Comparison of ENCODE assay signal across 11 cellular contexts in genomic region chr4:73922766-73923630, GRCh38. TPM values are rescaled to one million over a fixed set of nuclear protein-coding genes. Genes with fewer than 3 reads are reported as not detected.
DNase-seq lines count a peak whose midpoint lies in the region; ATAC-seq, FAIRE-seq and TF ChIP-seq lines count a peak whose summit lies in the region.
"Had no signal": no experiment of that assay in that cellular context is flagged by ENCODE, and none has a peak within 500 bp of the region (broad histone marks: within the 10 kb centered on the region; RNA-seq: fewer than 3 reads in every experiment).

No MANE protein-coding gene starts in this region.

- H3K27me3 ChIP-seq in GM12878 (replicated peaks in 1 of 2; ENCODE audit: control insufficient read depth in 2 of 2, insufficient read depth in 2 of 2, low read length in 1 of 2) (no peaks in the 10 kb centered on the region), mesenchymal stem cell (ENCODE audit: control insufficient read depth in 1 of 2, insufficient read depth in 1 of 2, low read length in 2 of 2) (no peaks in the 10 kb centered on the region)

- H3K36me3 Mint-ChIP-seq in progenitor cell of endocrine pancreas (ENCODE audit: insufficient read depth), result no peaks in the 10 kb centered on the region
- H3K36me3 Mint-ChIP-seq in activated CD4-positive, alpha-beta T cell treated with anti-CD3 and anti-CD28 coated beads for 36 hours (ENCODE audit: low read depth), result no peaks in the 10 kb centered on the region

- no peak overlapping the region for H3K23ac ChIP-seq in mesenchymal stem cell (ENCODE audit: low read length in 2 of 2)

- no peak overlapping the region for H3K4ac ChIP-seq in mesenchymal stem cell (ENCODE audit: low read depth in 1 of 2, low read length in 2 of 2)

- DNase-seq in D721Med (ENCODE audit: insufficient read length, low spot score), result no peak
- DNase-seq in Kasumi-1 (lab: John Stamatoyannopoulos, UW), result peak; percentile 35 to 59
- no peak for DNase-seq in GM12878 (ENCODE audit: low read depth, low spot score)
- peak; percentile 54 for DNase-seq in mesenchymal stem cell
- no peak for DNase-seq in 8988T
- DNase-seq in progenitor cell of endocrine pancreas (ENCODE audit: low spot score, unreplicated experiment), result no peak
- DNase-seq in activated CD4-positive, alpha-beta T cell treated with anti-CD3 and anti-CD28 coated beads for 36 hours, result no peak
- DNase-seq: activated T-cell treated with anti-CD3 and anti-CD28 coated beads, Interleukin-2, amount 50 U/mL, for 48 hours; SHP77 had no signal

- H3K27ac ChIP-seq in GM12878 (ENCODE audit: control insufficient read depth, insufficient read depth) (no peak overlapping the region), mesenchymal stem cell (ENCODE audit: low read length, poor library complexity, severe bottlenecking) (peak overlapping the region; percentile 43)

- no peak overlapping the region for H2AFZ ChIP-seq in GM12878 (ENCODE audit: control insufficient read depth, low read depth, low read length)
- no peak overlapping the region for H2AFZ ChIP-seq in mesenchymal stem cell (ENCODE audit: low read depth, low read length)

- BruUV-seq in GM12878 (replicated peaks; lab: Mats Ljungman, UMichigan), result no TSS peak

- RAD21 ChIA-PET in GM12878 (lab: Charles Lee; ENCODE audit: unreplicated experiment), result no interaction called here

- H3K79me2 ChIP-seq in GM12878 (ENCODE audit: control insufficient read depth, insufficient read depth, low read length), result no peaks in the 10 kb centered on the region

- intact Hi-C loops in GM12878 (cut with micrococcal nuclease; ENCODE audit: unreplicated experiment), result loop anchor here (1.0 kb wide), 1 partner anchor 257 kb away; no protein-coding TSS in a partner anchor
- intact Hi-C loops in activated CD4-positive, alpha-beta T cell treated with anti-CD3 and anti-CD28 coated beads for 36 hours (cut with DNase I, micrococcal nuclease), result no loop called here

- H3K4me3 ChIP-seq in GM12878, result no peak overlapping the region
- H3K4me3 ChIP-seq in mesenchymal stem cell (ENCODE audit: insufficient read depth in 1 of 2, low read depth in 1 of 2, low read length in 2 of 2), result no peak overlapping the region

- no peaks in the 10 kb centered on the region for H3K36me3 ChIP-seq in GM12878 (ENCODE audit: control insufficient read depth in 2 of 2, insufficient read depth in 2 of 2, low read length in 1 of 2)
- H3K36me3 ChIP-seq in mesenchymal stem cell (ENCODE audit: control insufficient read depth in 1 of 2, insufficient read depth in 2 of 2, low read depth in 1 of 2, low read length in 2 of 2), result no peaks in the 10 kb centered on the region

- no peak overlapping the region for H2BK120ac ChIP-seq in mesenchymal stem cell (ENCODE audit: low read depth, low read length)

- CTCF ChIA-PET in GM12878 (lab: Yijun Ruan, JAX), result interaction anchor here (1.0 to 1.2 kb wide), 2 partner anchors 192 to 193 kb away, joined by 3 to 5 read pairs; no protein-coding TSS in a partner anchor
- CTCF ChIA-PET in activated CD4-positive, alpha-beta T cell treated with anti-CD3 and anti-CD28 coated beads for 36 hours (lab: Charles Lee), result interaction anchor here (0.8 kb wide), 1 partner anchor 9 kb away, joined by 5 read pairs; no protein-coding TSS in a partner anchor

- H2BK15ac ChIP-seq in mesenchymal stem cell (ENCODE audit: low read depth, poor library complexity, severe bottlenecking), result no peak overlapping the region

- H3K9me3 ChIP-seq in GM12878 (replicated peaks; ENCODE audit: control insufficient read depth, insufficient read depth, low read length) (no peaks in the 10 kb centered on the region), mesenchymal stem cell (ENCODE audit: control insufficient read depth, low read length) (peaks cover 6% of the 10 kb centered on the region)

- no peaks in the 10 kb centered on the region for H3K9me3 Mint-ChIP-seq in progenitor cell of endocrine pancreas (ENCODE audit: low read depth)
- no peaks in the 10 kb centered on the region for H3K9me3 Mint-ChIP-seq in activated CD4-positive, alpha-beta T cell treated with anti-CD3 and anti-CD28 coated beads for 36 hours (ENCODE audit: low read depth)

- POLR2A ChIA-PET in GM12878 (lab: Charles Lee), result no interaction called here
- POLR2A ChIA-PET in activated CD4-positive, alpha-beta T cell treated with anti-CD3 and anti-CD28 coated beads for 36 hours (lab: Charles Lee), result no interaction called here

- 0% methylated on average over 1 of the region's 1 CpG for WGBS in GM12878 (ENCODE audit: insufficient coverage, insufficient replicate concordance, low lambda C conversion rate, missing lambda C conversion rate)
- WGBS in mesenchymal stem cell, result no CpG with 5 or more reads among the region's 1 CpG

- peak; percentile 38 for TF ChIP-seq RAD21 in GM12878 (IDR thresholded peaks at IDR 0.05; ENCODE audit: insufficient read depth, low read depth, low read length)

- no peak overlapping the region for H3K9ac ChIP-seq in GM12878 (ENCODE audit: control insufficient read depth, insufficient read depth, low read length)
- H3K9ac ChIP-seq in mesenchymal stem cell (ENCODE audit: low read length), result peak overlapping the region; percentile 3

- ATAC-seq in GM12878 (no peak), GM19324 (IDR thresholded peaks at IDR 0.05; ENCODE audit: low FRiP score, unreplicated experiment) (no peak)
- no peak for ATAC-seq in activated CD4-positive, alpha-beta T cell treated with anti-CD3 and anti-CD28 coated beads for 36 hours
- ATAC-seq: sciatic nerve had no signal

- TF ChIP-seq CTCF in D721Med (IDR thresholded peaks at IDR 0.05; ENCODE audit: insufficient read depth, missing control alignments), result peak; percentile 43
- no peak; a peak in 1 of 6 replicates for TF ChIP-seq CTCF in GM12878 (IDR thresholded peaks at IDR 0.05 in 2 of 3, conservative IDR thresholded peaks at IDR 0.05 in 1 of 3; ENCODE audit: control insufficient read depth in 2 of 3, extremely low read depth in 1 of 3, insufficient read depth in 1 of 3, low read depth in 3 of 3, low read length in 3 of 3)
- no peak for TF ChIP-seq CTCF in progenitor cell of endocrine pancreas (IDR thresholded peaks at IDR 0.05; ENCODE audit: unreplicated experiment)

- H3K18ac ChIP-seq in mesenchymal stem cell (ENCODE audit: low read depth in 1 of 2, low read length in 2 of 2), result no peak overlapping the region

- H2BK12ac ChIP-seq in mesenchymal stem cell (ENCODE audit: low read length in 2 of 2), result no peak overlapping the region

- SMC1A ChIA-PET in GM12878 (lab: Charles Lee; ENCODE audit: uncharacterized antibody, unreplicated experiment), result no interaction called here

- no peak overlapping the region for H3K14ac ChIP-seq in mesenchymal stem cell (ENCODE audit: low read length in 2 of 2)

- no peak for TF ChIP-seq EP300 in GM12878 (IDR thresholded peaks at IDR 0.05; ENCODE audit: borderline replicate concordance in 1 of 2, control insufficient read depth in 1 of 2, low read depth in 2 of 2, low read length in 2 of 2)

- H2AK5ac ChIP-seq in mesenchymal stem cell (ENCODE audit: low read length, severe bottlenecking), result no peak overlapping the region

- no peak overlapping the region for H2BK5ac ChIP-seq in mesenchymal stem cell (ENCODE audit: low read depth, low read length, poor library complexity, severe bottlenecking)

- no peak for FAIRE-seq in D721Med (lab: Jason Lieb, UNC)
- FAIRE-seq in GM12878 (lab: Jason Lieb, UNC), result no peak

- no peaks in the 10 kb centered on the region for H4K20me1 ChIP-seq in GM12878 (ENCODE audit: control insufficient read depth, insufficient read depth)

- no peak overlapping the region for H3K4me3 Mint-ChIP-seq in progenitor cell of endocrine pancreas (ENCODE audit: low read depth)
- no peak overlapping the region for H3K4me3 Mint-ChIP-seq in activated CD4-positive, alpha-beta T cell treated with anti-CD3 and anti-CD28 coated beads for 36 hours

- H3K27me3 Mint-ChIP-seq in progenitor cell of endocrine pancreas, result peaks cover 3% of the 10 kb centered on the region
- peaks cover 4% of the 10 kb centered on the region for H3K27me3 Mint-ChIP-seq in activated CD4-positive, alpha-beta T cell treated with anti-CD3 and anti-CD28 coated beads for 36 hours

- H3K4me2 ChIP-seq in GM12878 (ENCODE audit: control insufficient read depth, insufficient read depth) (no peak overlapping the region), mesenchymal stem cell (ENCODE audit: low read length, poor library complexity, severe bottlenecking) (no peak overlapping the region)

- no peak overlapping the region for H4K8ac ChIP-seq in mesenchymal stem cell (ENCODE audit: low read length)

- H3K79me1 ChIP-seq in mesenchymal stem cell (replicated peaks; ENCODE audit: low read length, poor library complexity, severe bottlenecking), result no peaks in the 10 kb centered on the region

- H3K4me1 ChIP-seq in GM12878 (ENCODE audit: control insufficient read depth, insufficient read depth, low read length) (no peaks in the 10 kb centered on the region), mesenchymal stem cell (ENCODE audit: control insufficient read depth, insufficient read depth, low read depth, low read length) (peaks cover 1% of the 10 kb centered on the region)

- H4K91ac ChIP-seq in mesenchymal stem cell (ENCODE audit: low read length), result no peak overlapping the region

- TF ChIP-seq POLR2A in GM12878 (IDR thresholded peaks at IDR 0.05; ENCODE audit: low read depth, low read length), result no peak

- no peak overlapping the region for H3K27ac Mint-ChIP-seq in progenitor cell of endocrine pancreas
- H3K27ac Mint-ChIP-seq in activated CD4-positive, alpha-beta T cell treated with anti-CD3 and anti-CD28 coated beads for 36 hours, result no peak overlapping the region

- H3K4me1 Mint-ChIP-seq in progenitor cell of endocrine pancreas (ENCODE audit: low read depth), result peaks cover 10% of the 10 kb centered on the region
- H3K4me1 Mint-ChIP-seq in activated CD4-positive, alpha-beta T cell treated with anti-CD3 and anti-CD28 coated beads for 36 hours, result no peaks in the 10 kb centered on the region

- in situ Hi-C loops in GM12878 (cut with MboI), result no loop called here

RNA-seq across cellular contexts. Expression of gene CXCL1, which starts 53.8 kb away (rescaled TPM):
- not detected in 2 replicates for total RNA-seq in GM12878 (2013; cell fraction: nucleolus; rRNA removed)
- total RNA-seq in GM12878 (2014; rRNA removed), result not detected in 2 replicates
- total RNA-seq in GM12878 (2014; rRNA removed; fragmentation: Illumina TruSeq; extraction: Trizol), result not detected in 2 replicates
- not detected in 2 replicates for total RNA-seq in GM12878 (2021)
- not detected for polyA plus RNA-seq in GM12878 (2011; ENCODE audit: low read depth)
- polyA plus RNA-seq in GM12878 (2011; rRNA removed), result not detected in 2 replicates
- not detected in 2 replicates for polyA plus RNA-seq in GM12878 (2011; cell fraction: cytosol; rRNA removed)
- not detected in 2 replicates for polyA plus RNA-seq in GM12878 (2011; cell fraction: nucleus; rRNA removed)
- not detected in 2 replicates for polyA plus RNA-seq in GM12878 (2012)
- not detected in 2 replicates for polyA plus RNA-seq in GM12878 (2014; fragmentation: Illumina TruSeq; extraction: Trizol)
- polyA plus RNA-seq in GM12878 (2014; fragmentation: Nextera tagmentation; extraction: Ambion mirVana), result not detected
- not detected in 2 replicates for polyA plus RNA-seq in GM12878 (2014; rRNA removed)
- not detected for polyA plus RNA-seq in GM12878 (2016; fragmentation: Nextera tagmentation; extraction: Ambion mirVana)
- not detected in 2 replicates for polyA minus RNA-seq in GM12878 (2011; rRNA and poly(A)+ RNA removed)
- polyA minus RNA-seq in GM12878 (2011; cell fraction: cytosol; rRNA and poly(A)+ RNA removed), result not detected in 2 replicates
- not detected in 2 replicates for polyA minus RNA-seq in GM12878 (2011; cell fraction: nucleus; rRNA and poly(A)+ RNA removed)
- polyA plus RNA-seq in mesenchymal stem cell (2013, experiment 1 of 2), result 274 TPM
- 286 TPM for polyA plus RNA-seq in mesenchymal stem cell (2013, experiment 2 of 2)
- total RNA-seq in progenitor cell of endocrine pancreas, result 2.7 and 3.6 TPM in 2 replicates
- total RNA-seq in activated CD4-positive, alpha-beta T cell treated with anti-CD3 and anti-CD28 coated beads for 36 hours, result not detected

RNA-seq across cellular contexts. Expression of gene PF4, which starts 58.8 kb away (rescaled TPM):
- total RNA-seq in GM12878 (2013; cell fraction: nucleolus; rRNA removed), result not detected in 2 replicates
- total RNA-seq in GM12878 (2014; rRNA removed) (not detected in 2 replicates), GM12878 (2014; rRNA removed; fragmentation: Illumina TruSeq; extraction: Trizol) (not detected in 2 replicates), GM12878 (2021) (not detected in 2 replicates), progenitor cell of endocrine pancreas (1.2 TPM in 1 of 2 replicates, not detected in the other)
- not detected for polyA plus RNA-seq in GM12878 (2011; ENCODE audit: low read depth)
- polyA plus RNA-seq in GM12878 (2011; rRNA removed) (not detected in 2 replicates), GM12878 (2014; fragmentation: Illumina TruSeq; extraction: Trizol) (not detected in 2 replicates), GM12878 (2014; fragmentation: Nextera tagmentation; extraction: Ambion mirVana) (not detected), GM12878 (2014; rRNA removed) (not detected in 2 replicates), GM12878 (2016; fragmentation: Nextera tagmentation; extraction: Ambion mirVana) (not detected)
- polyA plus RNA-seq in GM12878 (2011; cell fraction: cytosol; rRNA removed), result not detected in 2 replicates
- not detected in 2 replicates for polyA plus RNA-seq in GM12878 (2011; cell fraction: nucleus; rRNA removed)
- not detected in 2 replicates for polyA plus RNA-seq in GM12878 (2012)
- polyA minus RNA-seq in GM12878 (2011; rRNA and poly(A)+ RNA removed), result not detected in 2 replicates
- polyA minus RNA-seq in GM12878 (2011; cell fraction: cytosol; rRNA and poly(A)+ RNA removed), result not detected in 2 replicates
- polyA minus RNA-seq in GM12878 (2011; cell fraction: nucleus; rRNA and poly(A)+ RNA removed), result not detected in 2 replicates
- polyA plus RNA-seq in mesenchymal stem cell (2013, experiment 1 of 2), result 0.58 TPM
- 0.84 TPM for polyA plus RNA-seq in mesenchymal stem cell (2013, experiment 2 of 2)
- not detected for total RNA-seq in activated CD4-positive, alpha-beta T cell treated with anti-CD3 and anti-CD28 coated beads for 36 hours

Comparison
In these comparisons a context has a peak if more than half of its experiments do, and no peak if none do; other contexts are left out.
1. DNase-seq: peak in Kasumi-1 (2 of 2) and mesenchymal stem cell (single experiment); none in D721Med (single experiment), GM12878 (single experiment), 8988T (single experiment), progenitor cell of endocrine pancreas (single experiment) and activated CD4-positive, alpha-beta T cell treated with anti-CD3 and anti-CD28 coated beads for 36 hours (single experiment).